24 cellular contexts compared by ENCODE assay signal in genomic region chr4:123807866-123808265, GRCh38.
A peak's percentile ranks its signal among the peaks of the same experiment; 100 is the strongest.
DNase-seq lines count a peak whose midpoint lies in the region; ATAC-seq, FAIRE-seq and TF ChIP-seq lines count a peak whose summit lies in the region.
"Had no signal": no experiment of that assay in that cellular context is flagged by ENCODE, and none has a peak within 500 bp of the region (broad histone marks: within the 10 kb centered on the region; RNA-seq: fewer than 3 reads in every experiment).

No MANE protein-coding gene starts in this region.

- H4K20me1 ChIP-seq in OCI-LY7 (ENCODE audit: insufficient read depth, low read length), result no peaks in the 10 kb centered on the region

- H3K27ac Mint-ChIP-seq in stimulated activated naive CD8-positive, alpha-beta T cell treated with anti-CD3 and anti-CD28 coated beads, Interleukin-15, amount 100 ng/mL, for 72 hours, result no peak overlapping the region
- H3K27ac Mint-ChIP-seq: CD4-positive, alpha-beta memory T cell had no signal

- no peaks in the 10 kb centered on the region for H3K9me2 ChIP-seq in OCI-LY7 (ENCODE audit: insufficient read depth, low read length)

- no peak overlapping the region for H3K4me3 Mint-ChIP-seq in stimulated activated naive CD8-positive, alpha-beta T cell treated with anti-CD3 and anti-CD28 coated beads, Interleukin-15, amount 100 ng/mL, for 72 hours
- H3K4me3 Mint-ChIP-seq: CD4-positive, alpha-beta memory T cell had no signal

- no peak overlapping the region for H3K4me3 ChIP-seq in OCI-LY7 (ENCODE audit: low read depth, low read length, poor library complexity, severe bottlenecking)
- H3K4me3 ChIP-seq: A549, GM23248 had no signal

- no peak for DNase-seq in stimulated activated naive CD8-positive, alpha-beta T cell treated with anti-CD3 and anti-CD28 coated beads, Interleukin-15, amount 100 ng/mL, for 72 hours
- no peak for DNase-seq in stimulated activated naive CD8-positive, alpha-beta T cell treated with anti-CD3 and anti-CD28 coated beads, Interleukin-15, Interleukin-2, amounts not matched to agents 100 U/mL and 50 U/mL, for 24 hours
- DNase-seq in NCI-H524 (lab: John Stamatoyannopoulos, UW) (peak; percentile 52 to 77), OCI-LY7 (ENCODE audit: low spot score) (peak; percentile 23), RCC 7860 (ENCODE audit: low spot score) (no peak), Ammon's horn (ENCODE audit: low spot score) (no peak)
- DNase-seq: 8988T; ACHN; AML-193; C1 segment of cervical spinal cord; Calu3; CD4-positive, alpha-beta memory T cell; COR-L47; DMS153; DND-41; GM23248; H7; HCEC 1CT had no signal

- H3K4me1 Mint-ChIP-seq in stimulated activated naive CD8-positive, alpha-beta T cell treated with anti-CD3 and anti-CD28 coated beads, Interleukin-15, amount 100 ng/mL, for 72 hours, result no peaks in the 10 kb centered on the region

- no peak overlapping the region for H2AFZ ChIP-seq in OCI-LY7 (ENCODE audit: low read length)
- H2AFZ ChIP-seq: GM23248 had no signal

- intact Hi-C loops in OCI-LY7 (cut with micrococcal nuclease; ENCODE audit: unreplicated experiment), result no loop called here

- no peak for FAIRE-seq in RCC 7860 (lab: Jason Lieb, UNC)
- FAIRE-seq: A549, G401.6, GM12892, H1 had no signal

- H3K4me1 ChIP-seq in OCI-LY7 (ENCODE audit: insufficient read depth, low read length, poor library complexity, severe bottlenecking), result peaks cover 19% of the 10 kb centered on the region
- H3K4me1 ChIP-seq: A549 had no signal

- H3K9me3 Mint-ChIP-seq in stimulated activated naive CD8-positive, alpha-beta T cell treated with anti-CD3 and anti-CD28 coated beads, Interleukin-15, amount 100 ng/mL, for 72 hours, result no peaks in the 10 kb centered on the region

- no peaks in the 10 kb centered on the region for H3K9me3 ChIP-seq in OCI-LY7 (ENCODE audit: low read length)
- H3K9me3 ChIP-seq: A549 had no signal

- H3K36me3 ChIP-seq in OCI-LY7 (ENCODE audit: insufficient read depth, low read length), result no peaks in the 10 kb centered on the region

- H3K27ac ChIP-seq in OCI-LY7 (ENCODE audit: low read depth, low read length, poor library complexity, severe bottlenecking), result no peak overlapping the region
- H3K27ac ChIP-seq: A549, GM23248 had no signal

- H3K79me2 ChIP-seq in OCI-LY7 (ENCODE audit: insufficient read depth, low read depth, low read length), result no peaks in the 10 kb centered on the region

- no peak overlapping the region for H3K4me2 ChIP-seq in OCI-LY7 (ENCODE audit: low read length)
- H3K4me2 ChIP-seq: A549 had no signal

- H3K27me3 Mint-ChIP-seq in stimulated activated naive CD8-positive, alpha-beta T cell treated with anti-CD3 and anti-CD28 coated beads, Interleukin-15, amount 100 ng/mL, for 72 hours, result peaks cover 9% of the 10 kb centered on the region
- H3K27me3 Mint-ChIP-seq: CD4-positive, alpha-beta memory T cell had no signal

- no TSS peak for BruUV-seq in OCI-LY7 (replicated peaks; lab: Mats Ljungman, UMichigan)

- CTCF ChIA-PET in OCI-LY7 (lab: Charles Lee; ENCODE audit: unreplicated experiment), result no interaction called here

- TF ChIP-seq CTCF in OCI-LY7 (conservative IDR thresholded peaks at IDR 0.05; ENCODE audit: low read length), result no peak

- POLR2A ChIA-PET in OCI-LY7 (lab: Charles Lee), result interaction anchor here (0.7 kb wide), 1 partner anchor 17 kb away, joined by 8 read pairs; no protein-coding TSS in a partner anchor

- peak; percentile 23 for ATAC-seq in stimulated activated naive CD8-positive, alpha-beta T cell treated with anti-CD3 and anti-CD28 coated beads, Interleukin-15, amount 100 ng/mL, for 72 hours
- no peak for ATAC-seq in stimulated activated naive CD8-positive, alpha-beta T cell treated with anti-CD3 and anti-CD28 coated beads, Interleukin-15, Interleukin-2, amounts not matched to agents 100 U/mL and 50 U/mL, for 24 hours
- no peak for ATAC-seq in SK-N-SH treated with all-trans-retinoic acid at 6 μM for 48 hours
- ATAC-seq in GM21723 (IDR thresholded peaks at IDR 0.05; ENCODE audit: unreplicated experiment), result no peak
- ATAC-seq: A549 had no signal

TF ChIP-seq in SK-N-SH treated with all-trans-retinoic acid at 6 μM for 48 hours, 23 proteins besides CTCF, POLR2A, EP300 and RAD21:
- TF ChIP-seq CREB5 (CRISPR knock-in tag; IDR thresholded peaks at IDR 0.05; ENCODE audit: low read depth) (no peak), ZFP3 (CRISPR knock-in tag; IDR thresholded peaks at IDR 0.05) (no peak), ZC3H10 (CRISPR knock-in tag; IDR thresholded peaks at IDR 0.05) (no peak), TCF4 (CRISPR knock-in tag; IDR thresholded peaks at IDR 0.05; ENCODE audit: borderline replicate concordance) (peak; percentile 80; the same call in 1 of the 2 replicates)
- TF ChIP-seq, protein P1, sequence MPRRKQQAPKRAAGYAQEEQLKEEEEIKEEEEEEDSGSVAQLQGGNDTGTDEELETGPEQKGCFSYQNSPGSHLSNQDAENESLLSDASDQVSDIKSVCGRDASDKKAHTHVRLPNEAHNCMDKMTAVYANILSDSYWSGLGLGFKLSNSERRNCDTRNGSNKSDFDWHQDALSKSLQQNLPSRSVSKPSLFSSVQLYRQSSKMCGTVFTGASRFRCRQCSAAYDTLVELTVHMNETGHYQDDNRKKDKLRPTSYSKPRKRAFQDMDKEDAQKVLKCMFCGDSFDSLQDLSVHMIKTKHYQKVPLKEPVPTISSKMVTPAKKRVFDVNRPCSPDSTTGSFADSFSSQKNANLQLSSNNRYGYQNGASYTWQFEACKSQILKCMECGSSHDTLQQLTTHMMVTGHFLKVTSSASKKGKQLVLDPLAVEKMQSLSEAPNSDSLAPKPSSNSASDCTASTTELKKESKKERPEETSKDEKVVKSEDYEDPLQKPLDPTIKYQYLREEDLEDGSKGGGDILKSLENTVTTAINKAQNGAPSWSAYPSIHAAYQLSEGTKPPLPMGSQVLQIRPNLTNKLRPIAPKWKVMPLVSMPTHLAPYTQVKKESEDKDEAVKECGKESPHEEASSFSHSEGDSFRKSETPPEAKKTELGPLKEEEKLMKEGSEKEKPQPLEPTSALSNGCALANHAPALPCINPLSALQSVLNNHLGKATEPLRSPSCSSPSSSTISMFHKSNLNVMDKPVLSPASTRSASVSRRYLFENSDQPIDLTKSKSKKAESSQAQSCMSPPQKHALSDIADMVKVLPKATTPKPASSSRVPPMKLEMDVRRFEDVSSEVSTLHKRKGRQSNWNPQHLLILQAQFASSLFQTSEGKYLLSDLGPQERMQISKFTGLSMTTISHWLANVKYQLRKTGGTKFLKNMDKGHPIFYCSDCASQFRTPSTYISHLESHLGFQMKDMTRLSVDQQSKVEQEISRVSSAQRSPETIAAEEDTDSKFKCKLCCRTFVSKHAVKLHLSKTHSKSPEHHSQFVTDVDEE (CRISPR knock-in tag; IDR thresholded peaks at IDR 0.05), result 0 out of 2 replicates have a peak, but pooled peaks have one; percentile 8

Comparison
In these comparisons a context has a peak if more than half of its experiments do, and no peak if none do; other contexts are left out.
1. DNase-seq: peak in NCI-H524 (2 of 2) and OCI-LY7 (single experiment); none in stimulated activated naive CD8-positive, alpha-beta T cell treated with anti-CD3 and anti-CD28 coated beads, Interleukin-15, amount 100 ng/mL, for 72 hours (0 of 2), stimulated activated naive CD8-positive, alpha-beta T cell treated with anti-CD3 and anti-CD28 coated beads, Interleukin-15, Interleukin-2, amounts not matched to agents 100 U/mL and 50 U/mL, for 24 hours (single experiment), RCC 7860 (single experiment) and Ammon's horn (single experiment).